In the genomic region with DNA sequence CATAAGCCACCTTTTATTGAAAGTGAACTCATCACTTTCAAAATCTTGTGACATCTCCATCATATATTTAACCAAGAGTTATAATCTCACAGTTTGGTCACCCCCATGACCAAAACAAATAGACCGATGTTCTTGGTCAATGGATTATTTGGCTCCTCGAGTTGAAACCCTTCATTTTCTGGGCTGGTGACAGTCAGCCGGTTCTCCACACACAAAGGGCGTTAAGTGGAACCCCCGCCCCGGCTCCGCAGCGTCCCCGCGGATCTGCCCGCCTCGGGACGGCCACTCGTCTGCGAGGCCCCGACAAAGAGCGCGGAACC, we compare ENCODE assay signal across 8 cellular contexts. TPM values are rescaled to one million over a fixed set of nuclear protein-coding genes. Genes with fewer than 3 reads are reported as not detected.
A peak's percentile ranks its signal among the peaks of the same experiment; 100 is the strongest.
DNase-seq lines count a peak whose midpoint lies in the region; ATAC-seq and TF ChIP-seq lines count a peak whose summit lies in the region.

No MANE protein-coding gene starts in this region.

- in situ Hi-C loops in HAP-1 (cut with MboI; ENCODE audit: low sequenced_read_pairs) = no loop called here

- H3K27ac ChIP-seq in right cardiac atrium (ENCODE audit: low read length) (peak overlapping the region; percentile 87), smooth muscle cell (ENCODE audit: low read depth) (peak overlapping the region; percentile 74)

- H2AFZ ChIP-seq in smooth muscle cell (ENCODE audit: low read depth) = peak overlapping the region; percentile 32

- peak overlapping the region; percentile 60 for H3K4me3 ChIP-seq in HAP-1
- H3K4me3 ChIP-seq in WI38 (ENCODE audit: low read depth, low read length) = peak overlapping the region; percentile 79
- peak overlapping the region; percentile 92 for H3K4me3 ChIP-seq in right cardiac atrium (ENCODE audit: low read length)
- peak overlapping the region; percentile 66 for H3K4me3 ChIP-seq in smooth muscle cell

- H3K9me3 ChIP-seq in HAP-1 = no peaks in the 10 kb centered on the region
- no peaks in the 10 kb centered on the region for H3K9me3 ChIP-seq in right cardiac atrium (ENCODE audit: control insufficient read depth, low read length)
- H3K9me3 ChIP-seq in smooth muscle cell (replicated peaks; ENCODE audit: low read depth) = no peaks in the 10 kb centered on the region

- DNase-seq in HAP-1 (ENCODE audit: low spot score in 2 of 2) = peak in 1 of 2 experiments; percentile 22
- DNase-seq in right cardiac atrium = no peak
- no peak for DNase-seq in smooth muscle cell (lab: John Stamatoyannopoulos, UW; ENCODE audit: unreplicated experiment)
- DNase-seq in EL = no peak
- DNase-seq in NCI-H1436 treated with DMSO at 0.1 percent for 48 hours (lab: John Stamatoyannopoulos, UW) = no peak
- DNase-seq in stimulated activated CD4-positive, alpha-beta T cell treated with anti-CD3 and anti-CD28 coated beads, Interleukin-1b, Interleukin-23, amount 100 ng/mL, for 48 hours = no peak

- WGBS in right cardiac atrium = under 1% methylated on average over 18 of the region's 18 CpGs
- 1% methylated on average over 18 of the region's 18 CpGs for whole genome bisulfite sequencing in smooth muscle cell (ENCODE audit: low lambda C conversion rate)

- H3F3A ChIP-seq in smooth muscle cell (ENCODE audit: low read depth) = no peaks in the 10 kb centered on the region

- peaks cover 4% of the 10 kb centered on the region; the same call in 1 of the 2 replicates for H3K36me3 ChIP-seq in HAP-1 (replicated peaks)
- no peaks in the 10 kb centered on the region for H3K36me3 ChIP-seq in smooth muscle cell (ENCODE audit: low read depth)

- no peak for TF ChIP-seq CTCF in WI38 (IDR thresholded peaks at IDR 0.05; ENCODE audit: low read depth, low read length)
- no peak for TF ChIP-seq CTCF in smooth muscle cell (IDR thresholded peaks at IDR 0.05; ENCODE audit: borderline replicate concordance, insufficient read depth, poor library complexity, severe bottlenecking)

- peaks cover 52% of the 10 kb centered on the region for H4K20me1 ChIP-seq in smooth muscle cell (ENCODE audit: low read depth)

- H3K4me2 ChIP-seq in smooth muscle cell = peak overlapping the region; percentile 92

- ATAC-seq in right cardiac atrium = no peak
- no peak for ATAC-seq in HG03442 (IDR thresholded peaks at IDR 0.05; ENCODE audit: unreplicated experiment)

- H3K9ac ChIP-seq in smooth muscle cell (ENCODE audit: low read depth) = peak overlapping the region; percentile 82

- intact Hi-C loops in right cardiac atrium (cut with DNase I) = no loop called here

- H3K27me3 ChIP-seq in HAP-1 (ENCODE audit: low read depth) (no peaks in the 10 kb centered on the region), right cardiac atrium (ENCODE audit: control insufficient read depth, insufficient read depth) (no peaks in the 10 kb centered on the region), smooth muscle cell (ENCODE audit: low read depth) (no peaks in the 10 kb centered on the region)

- peaks cover 52% of the 10 kb centered on the region for H3K79me2 ChIP-seq in smooth muscle cell (ENCODE audit: low read depth)

- peaks cover 29% of the 10 kb centered on the region for H3K4me1 ChIP-seq in HAP-1
- peaks cover 4% of the 10 kb centered on the region for H3K4me1 ChIP-seq in right cardiac atrium (ENCODE audit: control insufficient read depth, insufficient read depth, low read length)
- peaks cover 20% of the 10 kb centered on the region for H3K4me1 ChIP-seq in smooth muscle cell (ENCODE audit: low read depth)

RNA-seq across cellular contexts. Expression of gene TSPAN3, which starts 0.8 kb away (rescaled TPM):
- total RNA-seq in right cardiac atrium = 100 to 1,000 TPM; 124 to 135 (median 127) TPM
- 129 TPM for polyA plus RNA-seq in right cardiac atrium
- total RNA-seq in smooth muscle cell = 263 and 276 TPM in 2 replicates
- polyA plus RNA-seq in smooth muscle cell = 238 and 257 TPM in 2 replicates
